Comparison of ENCODE assay signal across 1 cellular context in the genomic region with DNA sequence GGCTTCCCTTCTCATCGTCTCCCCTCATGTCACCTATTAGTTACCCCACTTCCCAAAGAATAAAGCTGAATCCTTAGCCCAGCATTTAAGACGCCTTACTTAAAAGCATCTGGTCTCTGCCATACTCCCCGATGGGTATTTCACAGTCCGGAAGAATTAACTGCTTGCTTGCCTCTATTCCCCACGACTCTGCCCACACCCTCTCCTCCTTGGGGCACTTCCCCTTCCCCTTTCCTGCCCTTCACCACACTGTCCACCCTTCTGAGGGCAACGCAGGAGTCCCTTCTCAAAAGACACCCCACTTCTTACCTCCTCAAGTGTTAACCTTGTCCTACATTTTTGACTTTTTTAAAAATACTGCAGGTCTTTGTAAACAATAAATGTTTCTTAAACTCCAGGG.
TF ChIP-seq lines count a peak whose summit lies in the region.

No MANE protein-coding gene starts in this region.

TF ChIP-seq in GM23338, 12 proteins besides CTCF, POLR2A, EP300 and RAD21 (continued from another document):
- TF ChIP-seq, protein P1, sequence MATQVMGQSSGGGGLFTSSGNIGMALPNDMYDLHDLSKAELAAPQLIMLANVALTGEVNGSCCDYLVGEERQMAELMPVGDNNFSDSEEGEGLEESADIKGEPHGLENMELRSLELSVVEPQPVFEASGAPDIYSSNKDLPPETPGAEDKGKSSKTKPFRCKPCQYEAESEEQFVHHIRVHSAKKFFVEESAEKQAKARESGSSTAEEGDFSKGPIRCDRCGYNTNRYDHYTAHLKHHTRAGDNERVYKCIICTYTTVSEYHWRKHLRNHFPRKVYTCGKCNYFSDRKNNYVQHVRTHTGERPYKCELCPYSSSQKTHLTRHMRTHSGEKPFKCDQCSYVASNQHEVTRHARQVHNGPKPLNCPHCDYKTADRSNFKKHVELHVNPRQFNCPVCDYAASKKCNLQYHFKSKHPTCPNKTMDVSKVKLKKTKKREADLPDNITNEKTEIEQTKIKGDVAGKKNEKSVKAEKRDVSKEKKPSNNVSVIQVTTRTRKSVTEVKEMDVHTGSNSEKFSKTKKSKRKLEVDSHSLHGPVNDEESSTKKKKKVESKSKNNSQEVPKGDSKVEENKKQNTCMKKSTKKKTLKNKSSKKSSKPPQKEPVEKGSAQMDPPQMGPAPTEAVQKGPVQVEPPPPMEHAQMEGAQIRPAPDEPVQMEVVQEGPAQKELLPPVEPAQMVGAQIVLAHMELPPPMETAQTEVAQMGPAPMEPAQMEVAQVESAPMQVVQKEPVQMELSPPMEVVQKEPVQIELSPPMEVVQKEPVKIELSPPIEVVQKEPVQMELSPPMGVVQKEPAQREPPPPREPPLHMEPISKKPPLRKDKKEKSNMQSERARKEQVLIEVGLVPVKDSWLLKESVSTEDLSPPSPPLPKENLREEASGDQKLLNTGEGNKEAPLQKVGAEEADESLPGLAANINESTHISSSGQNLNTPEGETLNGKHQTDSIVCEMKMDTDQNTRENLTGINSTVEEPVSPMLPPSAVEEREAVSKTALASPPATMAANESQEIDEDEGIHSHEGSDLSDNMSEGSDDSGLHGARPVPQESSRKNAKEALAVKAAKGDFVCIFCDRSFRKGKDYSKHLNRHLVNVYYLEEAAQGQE (IDR thresholded peaks at IDR 0.05; ENCODE audit: unreplicated experiment), result no peak
- TF ChIP-seq EZH2phosphoT487 (IDR thresholded peaks at IDR 0.05; ENCODE audit: unreplicated experiment) (no peak), JUNB (IDR thresholded peaks at IDR 0.05; ENCODE audit: unreplicated experiment) (no peak), EZH2 (IDR thresholded peaks at IDR 0.05; ENCODE audit: low read depth, unreplicated experiment) (no peak), CREB1 (CRISPR knock-in tag; IDR thresholded peaks at IDR 0.05; ENCODE audit: low read depth) (no peak)
- TF ChIP-seq, protein P2, sequence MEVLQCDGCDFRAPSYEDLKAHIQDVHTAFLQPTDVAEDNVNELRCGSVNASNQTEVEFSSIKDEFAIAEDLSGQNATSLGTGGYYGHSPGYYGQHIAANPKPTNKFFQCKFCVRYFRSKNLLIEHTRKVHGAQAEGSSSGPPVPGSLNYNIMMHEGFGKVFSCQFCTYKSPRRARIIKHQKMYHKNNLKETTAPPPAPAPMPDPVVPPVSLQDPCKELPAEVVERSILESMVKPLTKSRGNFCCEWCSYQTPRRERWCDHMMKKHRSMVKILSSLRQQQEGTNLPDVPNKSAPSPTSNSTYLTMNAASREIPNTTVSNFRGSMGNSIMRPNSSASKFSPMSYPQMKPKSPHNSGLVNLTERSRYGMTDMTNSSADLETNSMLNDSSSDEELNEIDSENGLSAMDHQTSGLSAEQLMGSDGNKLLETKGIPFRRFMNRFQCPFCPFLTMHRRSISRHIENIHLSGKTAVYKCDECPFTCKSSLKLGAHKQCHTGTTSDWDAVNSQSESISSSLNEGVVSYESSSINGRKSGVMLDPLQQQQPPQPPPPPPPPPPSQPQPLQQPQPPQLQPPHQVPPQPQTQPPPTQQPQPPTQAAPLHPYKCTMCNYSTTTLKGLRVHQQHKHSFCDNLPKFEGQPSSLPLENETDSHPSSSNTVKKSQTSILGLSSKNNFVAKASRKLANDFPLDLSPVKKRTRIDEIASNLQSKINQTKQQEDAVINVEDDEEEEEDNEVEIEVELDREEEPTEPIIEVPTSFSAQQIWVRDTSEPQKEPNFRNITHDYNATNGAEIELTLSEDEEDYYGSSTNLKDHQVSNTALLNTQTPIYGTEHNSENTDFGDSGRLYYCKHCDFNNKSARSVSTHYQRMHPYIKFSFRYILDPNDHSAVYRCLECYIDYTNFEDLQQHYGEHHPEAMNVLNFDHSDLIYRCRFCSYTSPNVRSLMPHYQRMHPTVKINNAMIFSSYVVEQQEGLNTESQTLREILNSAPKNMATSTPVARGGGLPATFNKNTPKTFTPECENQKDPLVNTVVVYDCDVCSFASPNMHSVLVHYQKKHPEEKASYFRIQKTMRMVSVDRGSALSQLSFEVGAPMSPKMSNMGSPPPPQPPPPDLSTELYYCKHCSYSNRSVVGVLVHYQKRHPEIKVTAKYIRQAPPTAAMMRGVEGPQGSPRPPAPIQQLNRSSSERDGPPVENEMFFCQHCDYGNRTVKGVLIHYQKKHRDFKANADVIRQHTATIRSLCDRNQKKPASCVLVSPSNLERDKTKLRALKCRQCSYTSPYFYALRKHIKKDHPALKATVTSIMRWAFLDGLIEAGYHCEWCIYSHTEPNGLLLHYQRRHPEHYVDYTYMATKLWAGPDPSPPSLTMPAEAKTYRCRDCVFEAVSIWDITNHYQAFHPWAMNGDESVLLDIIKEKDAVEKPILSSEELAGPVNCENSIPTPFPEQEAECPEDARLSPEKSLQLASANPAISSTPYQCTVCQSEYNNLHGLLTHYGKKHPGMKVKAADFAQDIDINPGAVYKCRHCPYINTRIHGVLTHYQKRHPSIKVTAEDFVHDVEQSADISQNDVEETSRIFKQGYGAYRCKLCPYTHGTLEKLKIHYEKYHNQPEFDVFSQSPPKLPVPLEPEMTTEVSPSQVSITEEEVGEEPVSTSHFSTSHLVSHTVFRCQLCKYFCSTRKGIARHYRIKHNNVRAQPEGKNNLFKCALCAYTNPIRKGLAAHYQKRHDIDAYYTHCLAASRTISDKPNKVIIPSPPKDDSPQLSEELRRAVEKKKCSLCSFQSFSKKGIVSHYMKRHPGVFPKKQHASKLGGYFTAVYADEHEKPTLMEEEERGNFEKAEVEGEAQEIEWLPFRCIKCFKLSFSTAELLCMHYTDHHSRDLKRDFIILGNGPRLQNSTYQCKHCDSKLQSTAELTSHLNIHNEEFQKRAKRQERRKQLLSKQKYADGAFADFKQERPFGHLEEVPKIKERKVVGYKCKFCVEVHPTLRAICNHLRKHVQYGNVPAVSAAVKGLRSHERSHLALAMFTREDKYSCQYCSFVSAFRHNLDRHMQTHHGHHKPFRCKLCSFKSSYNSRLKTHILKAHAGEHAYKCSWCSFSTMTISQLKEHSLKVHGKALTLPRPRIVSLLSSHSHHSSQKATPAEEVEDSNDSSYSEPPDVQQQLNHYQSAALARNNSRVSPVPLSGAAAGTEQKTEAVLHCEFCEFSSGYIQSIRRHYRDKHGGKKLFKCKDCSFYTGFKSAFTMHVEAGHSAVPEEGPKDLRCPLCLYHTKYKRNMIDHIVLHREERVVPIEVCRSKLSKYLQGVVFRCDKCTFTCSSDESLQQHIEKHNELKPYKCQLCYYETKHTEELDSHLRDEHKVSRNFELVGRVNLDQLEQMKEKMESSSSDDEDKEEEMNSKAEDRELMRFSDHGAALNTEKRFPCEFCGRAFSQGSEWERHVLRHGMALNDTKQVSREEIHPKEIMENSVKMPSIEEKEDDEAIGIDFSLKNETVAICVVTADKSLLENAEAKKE (CRISPR knock-in tag; IDR thresholded peaks at IDR 0.05), result no peak
